In genomic region chr12:74286254-74286653, GRCh38 we compare ENCODE assay signal across 30 cellular contexts.
"Had no signal": no experiment of that assay in that cellular context is flagged by ENCODE, and none has a peak within 500 bp of the region (broad histone marks: within the 10 kb centered on the region; RNA-seq: fewer than 3 reads in every experiment).

No MANE protein-coding gene starts in this region.

- H3K4me1 ChIP-seq: adrenal gland, body of pancreas, breast epithelium, Peyer's patch, SJSA1 had no signal

- H3K36me3 Mint-ChIP-seq: activated naive CD4-positive, alpha-beta T cell treated with anti-CD3 and anti-CD28 coated beads, Interleukin-2, amount 50 U/mL, for 72 hours; T-cell had no signal

- H3K9me3 ChIP-seq: adrenal gland, body of pancreas, breast epithelium, Peyer's patch, SJSA1 had no signal

- H3K4me1 Mint-ChIP-seq: activated CD4-positive, alpha-beta T cell treated with anti-CD3 and anti-CD28 coated beads, Interleukin-2, amount 10 ng/mL, durations not matched to agents 24 days and 14 days; T-cell had no signal

- H3K4me3 Mint-ChIP-seq: activated CD4-positive, alpha-beta T cell treated with anti-CD3 and anti-CD28 coated beads, Interleukin-2, amount 10 ng/mL, durations not matched to agents 24 days and 14 days; activated CD8-positive, alpha-beta T cell treated with anti-CD3 and anti-CD28 coated beads, Interleukin-2, amount 10 ng/mL, durations not matched to agents 7 days and 5 days; activated naive CD4-positive, alpha-beta T cell treated with anti-CD3 and anti-CD28 coated beads for 36 hours; activated T-cell treated with anti-CD3 and anti-CD28 coated beads, Interleukin-2, amount 50 U/mL, for 4 hours; activated T-helper 1 cell treated with anti-CD3 and anti-CD28 coated beads, Interleukin-12 subunit alpha, Interleukin-12 subunit beta, Interleukin-2, Interleukin-4 antibody, amounts not matched to agents 30 ng/mL and 10 ng/mL and 1 ng/mL, durations not matched to agents 14 hours and 24 hours and 36 hours; T-cell; T-helper 17 cell had no signal

- H3K9me3 Mint-ChIP-seq: activated CD4-positive, alpha-beta T cell treated with anti-CD3 and anti-CD28 coated beads, Interleukin-2, amount 10 ng/mL, durations not matched to agents 24 days and 14 days; activated naive CD4-positive, alpha-beta T cell treated with anti-CD3 and anti-CD28 coated beads for 36 hours; activated T-helper 1 cell treated with anti-CD3 and anti-CD28 coated beads, Interleukin-12 subunit alpha, Interleukin-12 subunit beta, Interleukin-2, Interleukin-4 antibody, amounts not matched to agents 30 ng/mL and 10 ng/mL and 1 ng/mL, durations not matched to agents 14 hours and 24 hours and 36 hours; T-cell had no signal

- H3K36me3 ChIP-seq: adrenal gland, breast epithelium, Peyer's patch, SJSA1 had no signal

- H3K4me3 ChIP-seq: adrenal gland, body of pancreas, breast epithelium, Peyer's patch, SJSA1 had no signal

- H3K27me3 Mint-ChIP-seq: activated CD4-positive, alpha-beta T cell treated with anti-CD3 and anti-CD28 coated beads, Interleukin-2, amount 10 ng/mL, durations not matched to agents 24 days and 14 days; T-cell; T-helper 17 cell had no signal

- DNase-seq: activated CD4-positive, alpha-beta T cell treated with anti-CD3 and anti-CD28 coated beads for 1 hour; activated CD4-positive, alpha-beta T cell treated with anti-CD3 and anti-CD28 coated beads, Interleukin-2, amount 10 ng/mL, durations not matched to agents 24 days and 14 days; activated CD4-positive, alpha-beta T cell treated with anti-CD3 and anti-CD28 coated beads, Interleukin-2, amount 50 U/mL, for 48 hours; activated CD4-positive, CD25-positive, alpha-beta regulatory T cell; activated CD8-positive, alpha-beta T cell treated with anti-CD3 and anti-CD28 coated beads, Interleukin-2, amount 10 ng/mL, durations not matched to agents 7 days and 5 days; activated gamma-delta T cell treated with Interleukin-2 at 50 U/mL for 16 hours; activated naive CD4-positive, alpha-beta T cell treated with anti-CD3 and anti-CD28 coated beads for 36 hours; activated T-cell treated with anti-CD3 and anti-CD28 coated beads for 4 hours; activated T-cell treated with anti-CD3 and anti-CD28 coated beads, Interleukin-2, amount 50 U/mL, for 4 hours; adrenal gland; body of pancreas; NCI-H1105; NCI-H1417 treated with DMSO at 0.1 percent for 48 hours; NCI-H187 treated with DMSO at 0.1 percent for 48 hours; NCI-H2081; NCI-H345; NCI-H526 treated with DMSO at 0.1 percent for 48 hours; NCI-H774; Peyer's patch; RPMI8226; SHP77 treated with DMSO at 0.1 percent for 48 hours; T-cell; T-helper 17 cell; T-helper 9 cell had no signal

- H3K27ac Mint-ChIP-seq: activated CD4-positive, alpha-beta T cell treated with anti-CD3 and anti-CD28 coated beads, Interleukin-2, amount 10 ng/mL, durations not matched to agents 24 days and 14 days; activated CD8-positive, alpha-beta T cell treated with anti-CD3 and anti-CD28 coated beads, Interleukin-2, amount 10 ng/mL, durations not matched to agents 7 days and 5 days; activated naive CD4-positive, alpha-beta T cell treated with anti-CD3 and anti-CD28 coated beads for 36 hours; activated naive CD4-positive, alpha-beta T cell treated with anti-CD3 and anti-CD28 coated beads, Interleukin-2, amount 50 U/mL, for 72 hours; activated T-helper 1 cell treated with anti-CD3 and anti-CD28 coated beads, Interleukin-12 subunit alpha, Interleukin-12 subunit beta, Interleukin-2, Interleukin-4 antibody, amounts not matched to agents 30 ng/mL and 10 ng/mL and 1 ng/mL, durations not matched to agents 14 hours and 24 hours and 36 hours; T-cell; T-helper 17 cell had no signal

- H3K27me3 ChIP-seq: adrenal gland, body of pancreas, breast epithelium, Peyer's patch, SJSA1 had no signal

- ATAC-seq: activated CD8-positive, alpha-beta T cell treated with anti-CD3 and anti-CD28 coated beads, Interleukin-2, amount 10 ng/mL, durations not matched to agents 7 days and 5 days; activated naive CD4-positive, alpha-beta T cell treated with anti-CD3 and anti-CD28 coated beads, Interleukin-2, amount 50 U/mL, for 72 hours; activated T-cell treated with anti-CD3 and anti-CD28 coated beads, Interleukin-2, amount 50 U/mL, for 4 hours; body of pancreas; SK-N-SH treated with all-trans-retinoic acid at 6 μM for 48 hours; T-cell; T-helper 17 cell had no signal

- H3K27ac ChIP-seq: adrenal gland, body of pancreas, breast epithelium, Peyer's patch, SJSA1, VCaP had no signal
